8 cellular contexts compared by ENCODE assay signal in genomic region chr20:32681175-32682084, GRCh38. TPM values are rescaled to one million over a fixed set of nuclear protein-coding genes. Genes with fewer than 3 reads are reported as not detected.
DNase-seq lines count a peak whose midpoint lies in the region; ATAC-seq, FAIRE-seq and TF ChIP-seq lines count a peak whose summit lies in the region.

No MANE protein-coding gene starts in this region.

- in situ Hi-C loops in Caki2 (cut with HindIII; ENCODE audit: low pct_unique_long_range_greater_than_20kb, low sequenced_read_pairs), result no loop called here
- in situ Hi-C loops in KBM-7 (cut with MboI; ENCODE audit: low pct_unique_long_range_greater_than_20kb, low sequenced_read_pairs), result no loop called here
- in situ Hi-C loops in GM23248 (cut with MboI), result no loop called here

- no peaks in the 10 kb centered on the region for H3K9me2 ChIP-seq in GM23248 (ENCODE audit: insufficient read depth)

- no peak overlapping the region for H2AFZ ChIP-seq in GM23248

- no peak overlapping the region for H3K9ac ChIP-seq in GM23248

- H3K4me1 ChIP-seq in GM23248 (ENCODE audit: insufficient read depth), result peaks cover 7% of the 10 kb centered on the region

- DNase-seq in Caki2 (ENCODE audit: low read depth), result peak; percentile 46
- DNase-seq in KBM-7, result peak; percentile 98
- DNase-seq in SW480 (ENCODE audit: low spot score), result peak; percentile 79
- peak; percentile 76 for DNase-seq in iPS-NIHi7 (ENCODE audit: extremely low spot score)
- no peak for DNase-seq in GM23248
- no peak for DNase-seq in D721Med (ENCODE audit: insufficient read length, low spot score)

- no peaks in the 10 kb centered on the region for H4K20me1 ChIP-seq in GM23248 (ENCODE audit: insufficient read depth)

- no peaks in the 10 kb centered on the region for H3K79me2 ChIP-seq in GM23248 (ENCODE audit: insufficient read depth)

- H3K4me2 ChIP-seq in GM23248 (ENCODE audit: unreplicated experiment), result no peak overlapping the region

- ATAC-seq in HG03378 (IDR thresholded peaks at IDR 0.05; ENCODE audit: unreplicated experiment) (no peak), GM19023 (IDR thresholded peaks at IDR 0.05; ENCODE audit: unreplicated experiment) (no peak)

- TF ChIP-seq CTCF in D721Med (IDR thresholded peaks at IDR 0.05; ENCODE audit: insufficient read depth, missing control alignments), result no peak

- no peaks in the 10 kb centered on the region for H3K9me3 ChIP-seq in GM23248 (ENCODE audit: low read depth)

- 0 out of 2 replicates have a peak, but pooled peaks cover 13% of the 10 kb centered on the region for H3F3A ChIP-seq in GM23248 (ENCODE audit: insufficient read depth)

- no peaks in the 10 kb centered on the region for H3K36me3 ChIP-seq in GM23248 (ENCODE audit: low read depth)

- H3K27me3 ChIP-seq in GM23248 (replicated peaks; ENCODE audit: insufficient read depth), result no peaks in the 10 kb centered on the region

- FAIRE-seq in D721Med (lab: Jason Lieb, UNC), result no peak

- H3K4me3 ChIP-seq in GM23248, result no peak overlapping the region

- no peak overlapping the region for H3K27ac ChIP-seq in GM23248

- 78 to 79% methylated on average over 19 to 20 of the region's 20 CpGs for WGBS in GM23248 (ENCODE audit: low coverage in 1 of 2, low lambda C conversion rate in 2 of 2, missing lambda C conversion rate in 2 of 2), 2 experiments

RNA-seq across cellular contexts. Expression of gene C20orf203, which starts 7.7 kb away (rescaled TPM):
- total RNA-seq in Caki2 (2014; rRNA removed; shearing (Covaris generic); ENCODE audit: low replicate concordance), result 2.7 TPM in 1 of 2 replicates, not detected in the other
- not detected in 2 replicates for total RNA-seq in GM23248 (2014; rRNA removed; shearing (Covaris generic))
- not detected in 2 replicates for polyA plus RNA-seq in GM23248 (2016; fragmentation: Nextera tagmentation; extraction: Ambion mirVana)

Comparison
In these comparisons a context has a peak if more than half of its experiments do, and no peak if none do; other contexts are left out.
1. DNase-seq: peak in Caki2 (single experiment), KBM-7 (single experiment), SW480 (single experiment) and iPS-NIHi7 (single experiment); none in GM23248 (single experiment) and D721Med (single experiment).